In genomic region chr2:142041996-142042395, GRCh38 we compare ENCODE assay signal across 15 cellular contexts.
DNase-seq lines count a peak whose midpoint lies in the region; ATAC-seq and TF ChIP-seq lines count a peak whose summit lies in the region.
"Had no signal": no experiment of that assay in that cellular context is flagged by ENCODE, and none has a peak within 500 bp of the region (broad histone marks: within the 10 kb centered on the region; RNA-seq: fewer than 3 reads in every experiment).

No MANE protein-coding gene starts in this region.

- H3K27me3 Mint-ChIP-seq in stimulated activated memory B cell treated with anti-CD40 and anti-IgM and Interleukin-4, amounts not matched to agents 10 μg/mL and 1 μg/mL and 100 μg/mL, for 72 hours = no peaks in the 10 kb centered on the region
- H3K27me3 Mint-ChIP-seq: CD4-positive, alpha-beta memory T cell had no signal

- no peaks in the 10 kb centered on the region for H3K9me3 Mint-ChIP-seq in stimulated activated memory B cell treated with anti-CD40 and anti-IgM and Interleukin-4, amounts not matched to agents 10 μg/mL and 1 μg/mL and 100 μg/mL, for 72 hours

- H3K36me3 Mint-ChIP-seq in stimulated activated memory B cell treated with anti-CD40 and anti-IgM and Interleukin-4, amounts not matched to agents 10 μg/mL and 1 μg/mL and 100 μg/mL, for 72 hours = no peaks in the 10 kb centered on the region
- H3K36me3 Mint-ChIP-seq: CD4-positive, alpha-beta memory T cell had no signal

- no peak overlapping the region for H3K4me3 Mint-ChIP-seq in stimulated activated memory B cell treated with anti-CD40 and anti-IgM and Interleukin-4, amounts not matched to agents 10 μg/mL and 1 μg/mL and 100 μg/mL, for 72 hours
- H3K4me3 Mint-ChIP-seq: CD4-positive, alpha-beta memory T cell had no signal

- TF ChIP-seq CTCF in fibroblast of pulmonary artery (IDR thresholded peaks at IDR 0.05; ENCODE audit: low read length, missing control alignments) = no peak

- H3K4me1 Mint-ChIP-seq in stimulated activated memory B cell treated with anti-CD40 and anti-IgM and Interleukin-4, amounts not matched to agents 10 μg/mL and 1 μg/mL and 100 μg/mL, for 72 hours = no peaks in the 10 kb centered on the region
- H3K4me1 Mint-ChIP-seq: CD4-positive, alpha-beta memory T cell had no signal

- ATAC-seq in HG03196 (IDR thresholded peaks at IDR 0.05; ENCODE audit: unreplicated experiment) = no peak
- ATAC-seq in stimulated activated memory B cell treated with anti-CD40 and anti-IgM and Interleukin-4, amounts not matched to agents 10 μg/mL and 1 μg/mL and 100 μg/mL, for 72 hours = no peak

- H3K4me3 ChIP-seq in fibroblast of pulmonary artery (replicated peaks; ENCODE audit: low read depth, low read length) = no peak overlapping the region

- H3K27ac Mint-ChIP-seq in stimulated activated memory B cell treated with anti-CD40 and anti-IgM and Interleukin-4, amounts not matched to agents 10 μg/mL and 1 μg/mL and 100 μg/mL, for 72 hours = no peak overlapping the region
- H3K27ac Mint-ChIP-seq: CD4-positive, alpha-beta memory T cell had no signal

- peak; percentile 44 for DNase-seq in amniotic epithelial cell (ENCODE audit: low read depth)
- DNase-seq in astrocyte of the hippocampus (ENCODE audit: low read depth, low spot score) = peak; percentile 72
- DNase-seq in fibroblast of pulmonary artery (ENCODE audit: low read depth) = peak; percentile 6
- DNase-seq in T-helper 1 cell = no peak
- DNase-seq: C1 segment of cervical spinal cord; Calu3; CD4-positive, alpha-beta memory T cell; COR-L47; DMS53; DND-41; GOT3; H7; HCEC 1CT had no signal

Comparison
In these comparisons a context has a peak if more than half of its experiments do, and no peak if none do; other contexts are left out.
1. DNase-seq: peak in amniotic epithelial cell (single experiment), astrocyte of the hippocampus (single experiment) and fibroblast of pulmonary artery (single experiment); none in T-helper 1 cell (0 of 5).